Comparison of ENCODE assay signal across 8 cellular contexts in genomic region chr16:69311533-69312388, GRCh38. TPM values are rescaled to one million over a fixed set of nuclear protein-coding genes. Genes with fewer than 3 reads are reported as not detected.
DNase-seq lines count a peak whose midpoint lies in the region; ATAC-seq and TF ChIP-seq lines count a peak whose summit lies in the region.

No MANE protein-coding gene starts in this region.

- H3K36me3 ChIP-seq in BJ (ENCODE audit: control insufficient read depth, insufficient read depth, low read length): peaks cover 18% of the 10 kb centered on the region

- DNase-seq in BJ (ENCODE audit: low read depth) (no peak), RPMI8226 (peak; percentile 67), astrocyte of the hippocampus (ENCODE audit: low read depth, low spot score) (peak; percentile 69), iPS-NIHi7 (ENCODE audit: extremely low spot score) (peak; percentile 63), foreskin melanocyte (no peak)
- peak in 2 of 3 donors; percentile 8 to 42 for DNase-seq in stimulated activated CD4-positive, alpha-beta T cell treated with anti-CD3 and anti-CD28 coated beads, Interleukin-12 subunit alpha, Interleukin-12 subunit beta, amount 100 ng/mL, for 48 hours (ENCODE audit: low read depth in 2 of 3, low spot score in 1 of 3)

- H3K27me3 ChIP-seq in BJ (ENCODE audit: control insufficient read depth, insufficient read depth, low read length): no peaks in the 10 kb centered on the region

- POLR2A ChIA-PET in BJ (lab: Charles Lee): no interaction called here

- TF ChIP-seq CTCF in BJ (IDR thresholded peaks at IDR 0.05; ENCODE audit: insufficient read depth, low read depth, low read length): peak; percentile 28; the same call in 1 of the 2 replicates

- ATAC-seq in GM18873 (IDR thresholded peaks at IDR 0.05; ENCODE audit: low FRiP score, unreplicated experiment) (peak; percentile 37), HG03064 (IDR thresholded peaks at IDR 0.05; ENCODE audit: low read depth, unreplicated experiment) (peak; percentile 43)

- H3K4me3 ChIP-seq in BJ (ENCODE audit: low read depth, low read length): peak overlapping the region; percentile 87

- CTCF ChIA-PET in BJ (lab: Yijun Ruan, JAX): interaction anchor here (0.7 to 1.7 kb wide), 5 partner anchors 17 to 223 kb away, joined by 3 to 5 read pairs (median 3); no protein-coding TSS in a partner anchor

RNA-seq across cellular contexts. Expression of gene VPS4A, which starts 0.6 kb away (rescaled TPM):
- 14.5 and 19.4 TPM in 2 replicates for polyA plus RNA-seq in BJ (2011; rRNA removed)
- polyA minus RNA-seq in BJ (2011; rRNA and poly(A)+ RNA removed): 24.5 and 25.1 TPM in 2 replicates

RNA-seq across cellular contexts. Expression of gene PDF, which starts 18.6 kb away (rescaled TPM):
- polyA plus RNA-seq in BJ (2011; rRNA removed): 4.0 and 6.4 TPM in 2 replicates
- polyA minus RNA-seq in BJ (2011; rRNA and poly(A)+ RNA removed): 1.9 TPM in 2 replicates

RNA-seq across cellular contexts. Expression of gene COG8, which starts 27.6 kb away (rescaled TPM):
- polyA plus RNA-seq in BJ (2011; rRNA removed): 25.2 and 31.6 TPM in 2 replicates
- 31.0 and 38.8 TPM in 2 replicates for polyA minus RNA-seq in BJ (2011; rRNA and poly(A)+ RNA removed)

RNA-seq across cellular contexts. Expression of gene NIP7, which starts 27.8 kb away (rescaled TPM):
- polyA plus RNA-seq in BJ (2011; rRNA removed): 6.4 and 9.1 TPM in 2 replicates
- 5.9 and 6.3 TPM in 2 replicates for polyA minus RNA-seq in BJ (2011; rRNA and poly(A)+ RNA removed)

RNA-seq across cellular contexts. Expression of gene TMED6, which starts 39.8 kb away (rescaled TPM):
- polyA plus RNA-seq in BJ (2011; rRNA removed): 0.13 TPM in 1 of 2 replicates, not detected in the other
- polyA minus RNA-seq in BJ (2011; rRNA and poly(A)+ RNA removed): 0.24 TPM in 1 of 2 replicates, not detected in the other

Comparison
In these comparisons a context has a peak if more than half of its experiments do, and no peak if none do; other contexts are left out.
1. DNase-seq: peak in RPMI8226 (single experiment), astrocyte of the hippocampus (single experiment), iPS-NIHi7 (single experiment) and stimulated activated CD4-positive, alpha-beta T cell treated with anti-CD3 and anti-CD28 coated beads, Interleukin-12 subunit alpha, Interleukin-12 subunit beta, amount 100 ng/mL, for 48 hours (2 of 3); none in BJ (single experiment) and foreskin melanocyte (single experiment).